1 cellular context compared by ENCODE assay signal in the genomic region with DNA sequence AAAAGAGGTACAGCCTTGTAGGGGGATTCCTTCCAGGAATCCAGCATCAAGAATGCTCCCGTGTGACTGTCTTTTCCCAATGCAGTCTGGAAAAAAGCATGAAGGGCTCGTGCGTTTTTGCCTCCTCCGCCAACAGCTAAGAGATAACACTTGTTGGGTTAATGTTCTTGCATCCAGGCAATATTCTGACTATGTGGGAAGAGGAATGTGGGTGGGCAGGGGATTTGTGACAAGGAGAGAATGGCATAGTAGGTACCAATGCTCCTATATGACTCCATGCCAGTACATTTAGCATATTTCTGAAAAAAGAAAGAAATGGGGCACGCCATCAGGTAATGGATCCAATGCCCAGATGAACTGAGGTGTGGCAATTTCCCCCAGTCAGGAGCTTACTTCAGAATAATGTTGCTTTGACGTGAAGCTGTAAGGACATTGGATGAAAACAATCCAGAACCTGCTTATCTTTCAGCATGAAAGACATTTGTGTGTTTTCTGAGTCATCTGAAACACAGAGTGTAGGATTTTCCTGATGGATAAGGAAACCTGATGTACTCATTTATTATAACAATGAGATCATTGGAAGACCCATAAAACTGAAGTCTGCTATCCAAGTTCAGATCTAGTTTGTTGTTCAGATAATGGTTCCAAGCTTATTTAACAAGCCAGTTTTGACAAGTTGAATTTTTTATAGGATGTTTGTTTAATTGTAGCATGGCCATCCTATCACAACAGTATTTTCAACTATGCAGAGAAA.
A peak's percentile ranks its signal among the peaks of the same experiment; 100 is the strongest.
TF ChIP-seq lines count a peak whose summit lies in the region.

No MANE protein-coding gene starts in this region.

TF ChIP-seq in HEK293, 187 proteins besides CTCF, POLR2A, EP300 and RAD21 (continued from another document and continues in another):
- TF ChIP-seq, protein P1, sequence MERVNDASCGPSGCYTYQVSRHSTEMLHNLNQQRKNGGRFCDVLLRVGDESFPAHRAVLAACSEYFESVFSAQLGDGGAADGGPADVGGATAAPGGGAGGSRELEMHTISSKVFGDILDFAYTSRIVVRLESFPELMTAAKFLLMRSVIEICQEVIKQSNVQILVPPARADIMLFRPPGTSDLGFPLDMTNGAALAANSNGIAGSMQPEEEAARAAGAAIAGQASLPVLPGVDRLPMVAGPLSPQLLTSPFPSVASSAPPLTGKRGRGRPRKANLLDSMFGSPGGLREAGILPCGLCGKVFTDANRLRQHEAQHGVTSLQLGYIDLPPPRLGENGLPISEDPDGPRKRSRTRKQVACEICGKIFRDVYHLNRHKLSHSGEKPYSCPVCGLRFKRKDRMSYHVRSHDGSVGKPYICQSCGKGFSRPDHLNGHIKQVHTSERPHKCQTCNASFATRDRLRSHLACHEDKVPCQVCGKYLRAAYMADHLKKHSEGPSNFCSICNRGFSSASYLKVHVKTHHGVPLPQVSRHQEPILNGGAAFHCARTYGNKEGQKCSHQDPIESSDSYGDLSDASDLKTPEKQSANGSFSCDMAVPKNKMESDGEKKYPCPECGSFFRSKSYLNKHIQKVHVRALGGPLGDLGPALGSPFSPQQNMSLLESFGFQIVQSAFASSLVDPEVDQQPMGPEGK (tag by site-specific recombination; IDR thresholded peaks at IDR 0.05), result 0 out of 2 replicates have a peak, but pooled peaks have one; percentile 16
- peak; percentile 84 for TF ChIP-seq ZNF10 (tag by site-specific recombination; IDR thresholded peaks at IDR 0.05)
- TF ChIP-seq ZBTB1 (tag by site-specific recombination; IDR thresholded peaks at IDR 0.05), result peak; percentile 65; the same call in 1 of the 2 replicates
- TF ChIP-seq ZNF768 (tag by site-specific recombination; IDR thresholded peaks at IDR 0.05), result no peak
- TF ChIP-seq WT1 (tag by site-specific recombination; IDR thresholded peaks at IDR 0.05), result peak; percentile 57
- peak; percentile 96 for TF ChIP-seq ZNF24 (tag by site-specific recombination; IDR thresholded peaks at IDR 0.05)
- peak; percentile 88 for TF ChIP-seq ZFHX2 (tag by site-specific recombination; conservative IDR thresholded peaks at IDR 0.05)
- TF ChIP-seq ZNF843 (tag by site-specific recombination; IDR thresholded peaks at IDR 0.05), result peak; percentile 98
- TF ChIP-seq HIC1 (tag by site-specific recombination; IDR thresholded peaks at IDR 0.05), result peak; percentile 94
- TF ChIP-seq EGR2 (tag by site-specific recombination; IDR thresholded peaks at IDR 0.05; ENCODE audit: low read depth), result peak; percentile 73
- TF ChIP-seq ZNF112 (tag by site-specific recombination; IDR thresholded peaks at IDR 0.05), result no peak
- peak; percentile 98 for TF ChIP-seq INSM2 (tag by site-specific recombination; IDR thresholded peaks at IDR 0.05)
- peak; percentile 70 for TF ChIP-seq HOXD13 (CRISPR knock-in tag; IDR thresholded peaks at IDR 0.05; ENCODE audit: borderline replicate concordance)
- peak; percentile 52; the same call in 1 of the 2 replicates for TF ChIP-seq ZNF394 (tag by site-specific recombination; IDR thresholded peaks at IDR 0.05; ENCODE audit: borderline replicate concordance)
- TF ChIP-seq, protein P2, sequence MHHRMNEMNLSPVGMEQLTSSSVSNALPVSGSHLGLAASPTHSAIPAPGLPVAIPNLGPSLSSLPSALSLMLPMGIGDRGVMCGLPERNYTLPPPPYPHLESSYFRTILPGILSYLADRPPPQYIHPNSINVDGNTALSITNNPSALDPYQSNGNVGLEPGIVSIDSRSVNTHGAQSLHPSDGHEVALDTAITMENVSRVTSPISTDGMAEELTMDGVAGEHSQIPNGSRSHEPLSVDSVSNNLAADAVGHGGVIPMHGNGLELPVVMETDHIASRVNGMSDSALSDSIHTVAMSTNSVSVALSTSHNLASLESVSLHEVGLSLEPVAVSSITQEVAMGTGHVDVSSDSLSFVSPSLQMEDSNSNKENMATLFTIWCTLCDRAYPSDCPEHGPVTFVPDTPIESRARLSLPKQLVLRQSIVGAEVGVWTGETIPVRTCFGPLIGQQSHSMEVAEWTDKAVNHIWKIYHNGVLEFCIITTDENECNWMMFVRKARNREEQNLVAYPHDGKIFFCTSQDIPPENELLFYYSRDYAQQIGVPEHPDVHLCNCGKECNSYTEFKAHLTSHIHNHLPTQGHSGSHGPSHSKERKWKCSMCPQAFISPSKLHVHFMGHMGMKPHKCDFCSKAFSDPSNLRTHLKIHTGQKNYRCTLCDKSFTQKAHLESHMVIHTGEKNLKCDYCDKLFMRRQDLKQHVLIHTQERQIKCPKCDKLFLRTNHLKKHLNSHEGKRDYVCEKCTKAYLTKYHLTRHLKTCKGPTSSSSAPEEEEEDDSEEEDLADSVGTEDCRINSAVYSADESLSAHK (tag by site-specific recombination; IDR thresholded peaks at IDR 0.05), result no peak
- TF ChIP-seq, protein P3, sequence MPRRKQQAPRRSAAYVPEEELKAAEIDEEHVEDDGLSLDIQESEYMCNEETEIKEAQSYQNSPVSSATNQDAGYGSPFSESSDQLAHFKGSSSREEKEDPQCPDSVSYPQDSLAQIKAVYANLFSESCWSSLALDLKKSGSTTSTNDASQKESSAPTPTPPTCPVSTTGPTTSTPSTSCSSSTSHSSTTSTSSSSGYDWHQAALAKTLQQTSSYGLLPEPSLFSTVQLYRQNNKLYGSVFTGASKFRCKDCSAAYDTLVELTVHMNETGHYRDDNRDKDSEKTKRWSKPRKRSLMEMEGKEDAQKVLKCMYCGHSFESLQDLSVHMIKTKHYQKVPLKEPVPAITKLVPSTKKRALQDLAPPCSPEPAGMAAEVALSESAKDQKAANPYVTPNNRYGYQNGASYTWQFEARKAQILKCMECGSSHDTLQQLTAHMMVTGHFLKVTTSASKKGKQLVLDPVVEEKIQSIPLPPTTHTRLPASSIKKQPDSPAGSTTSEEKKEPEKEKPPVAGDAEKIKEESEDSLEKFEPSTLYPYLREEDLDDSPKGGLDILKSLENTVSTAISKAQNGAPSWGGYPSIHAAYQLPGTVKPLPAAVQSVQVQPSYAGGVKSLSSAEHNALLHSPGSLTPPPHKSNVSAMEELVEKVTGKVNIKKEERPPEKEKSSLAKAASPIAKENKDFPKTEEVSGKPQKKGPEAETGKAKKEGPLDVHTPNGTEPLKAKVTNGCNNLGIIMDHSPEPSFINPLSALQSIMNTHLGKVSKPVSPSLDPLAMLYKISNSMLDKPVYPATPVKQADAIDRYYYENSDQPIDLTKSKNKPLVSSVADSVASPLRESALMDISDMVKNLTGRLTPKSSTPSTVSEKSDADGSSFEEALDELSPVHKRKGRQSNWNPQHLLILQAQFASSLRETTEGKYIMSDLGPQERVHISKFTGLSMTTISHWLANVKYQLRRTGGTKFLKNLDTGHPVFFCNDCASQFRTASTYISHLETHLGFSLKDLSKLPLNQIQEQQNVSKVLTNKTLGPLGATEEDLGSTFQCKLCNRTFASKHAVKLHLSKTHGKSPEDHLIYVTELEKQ (tag by site-specific recombination; IDR thresholded peaks at IDR 0.05; ENCODE audit: borderline replicate concordance), result peak; percentile 92; the same call in 1 of the 2 replicates
- TF ChIP-seq ZBTB21 (tag by site-specific recombination; IDR thresholded peaks at IDR 0.05), result peak; percentile 31; the same call in 1 of the 2 replicates
- TF ChIP-seq ZNF416 (tag by site-specific recombination; IDR thresholded peaks at IDR 0.05), result no peak
- TF ChIP-seq GFI1B (tag by site-specific recombination; IDR thresholded peaks at IDR 0.05), result peak; percentile 92
- peak; percentile 89 for TF ChIP-seq ZBTB17 (tag by site-specific recombination; IDR thresholded peaks at IDR 0.05)
- TF ChIP-seq ZBTB26 (tag by site-specific recombination; optimal IDR thresholded peaks at IDR 0.05), result no peak
- TF ChIP-seq ZNF2 (tag by site-specific recombination; IDR thresholded peaks at IDR 0.05), result peak; percentile 83
- TF ChIP-seq ZNF548 (tag by site-specific recombination; IDR thresholded peaks at IDR 0.05), result no peak
- TF ChIP-seq KLF8 (tag by site-specific recombination; IDR thresholded peaks at IDR 0.05), result peak; percentile 93
- TF ChIP-seq ZNF221 (tag by site-specific recombination; IDR thresholded peaks at IDR 0.05; ENCODE audit: borderline replicate concordance), result no peak
- TF ChIP-seq TCF7L2 (IDR thresholded peaks at IDR 0.05; ENCODE audit: borderline replicate concordance, low read depth, low read length), result peak; percentile 44; the same call in 1 of the 2 replicates
- TF ChIP-seq, protein P4, sequence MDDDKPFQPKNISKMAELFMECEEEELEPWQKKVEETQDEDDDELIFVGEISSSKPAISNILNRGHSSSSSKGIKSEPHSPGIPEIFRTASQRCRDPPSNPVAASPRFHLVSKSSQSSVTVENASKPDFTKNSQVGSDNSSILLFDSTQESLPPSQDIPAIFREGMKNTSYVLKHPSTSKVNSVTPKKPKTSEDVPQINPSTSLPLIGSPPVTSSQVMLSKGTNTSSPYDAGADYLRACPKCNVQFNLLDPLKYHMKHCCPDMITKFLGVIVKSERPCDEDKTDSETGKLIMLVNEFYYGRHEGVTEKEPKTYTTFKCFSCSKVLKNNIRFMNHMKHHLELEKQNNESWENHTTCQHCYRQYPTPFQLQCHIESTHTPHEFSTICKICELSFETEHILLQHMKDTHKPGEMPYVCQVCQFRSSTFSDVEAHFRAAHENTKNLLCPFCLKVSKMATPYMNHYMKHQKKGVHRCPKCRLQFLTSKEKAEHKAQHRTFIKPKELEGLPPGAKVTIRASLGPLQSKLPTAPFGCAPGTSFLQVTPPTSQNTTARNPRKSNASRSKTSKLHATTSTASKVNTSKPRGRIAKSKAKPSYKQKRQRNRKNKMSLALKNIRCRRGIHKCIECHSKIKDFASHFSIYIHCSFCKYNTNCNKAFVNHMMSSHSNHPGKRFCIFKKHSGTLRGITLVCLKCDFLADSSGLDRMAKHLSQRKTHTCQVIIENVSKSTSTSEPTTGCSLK (tag by site-specific recombination; IDR thresholded peaks at IDR 0.05), result no peak
- TF ChIP-seq ZNF514 (tag by site-specific recombination; IDR thresholded peaks at IDR 0.05), result no peak
- TF ChIP-seq, protein P5, sequence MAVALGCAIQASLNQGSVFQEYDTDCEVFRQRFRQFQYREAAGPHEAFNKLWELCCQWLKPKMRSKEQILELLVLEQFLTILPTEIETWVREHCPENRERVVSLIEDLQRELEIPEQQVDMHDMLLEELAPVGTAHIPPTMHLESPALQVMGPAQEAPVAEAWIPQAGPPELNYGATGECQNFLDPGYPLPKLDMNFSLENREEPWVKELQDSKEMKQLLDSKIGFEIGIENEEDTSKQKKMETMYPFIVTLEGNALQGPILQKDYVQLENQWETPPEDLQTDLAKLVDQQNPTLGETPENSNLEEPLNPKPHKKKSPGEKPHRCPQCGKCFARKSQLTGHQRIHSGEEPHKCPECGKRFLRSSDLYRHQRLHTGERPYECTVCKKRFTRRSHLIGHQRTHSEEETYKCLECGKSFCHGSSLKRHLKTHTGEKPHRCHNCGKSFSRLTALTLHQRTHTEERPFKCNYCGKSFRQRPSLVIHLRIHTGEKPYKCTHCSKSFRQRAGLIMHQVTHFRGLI (tag by site-specific recombination; IDR thresholded peaks at IDR 0.05), result peak; percentile 15; the same call in 1 of the 2 replicates
- TF ChIP-seq ZBTB49 (tag by site-specific recombination; IDR thresholded peaks at IDR 0.05; ENCODE audit: low read depth), result no peak
- peak; percentile 95 for TF ChIP-seq KLF10 (tag by site-specific recombination; IDR thresholded peaks at IDR 0.05)
- no peak for TF ChIP-seq ZNF37A (tag by site-specific recombination; IDR thresholded peaks at IDR 0.05)
- TF ChIP-seq HOXC10 (CRISPR knock-in tag; IDR thresholded peaks at IDR 0.05), result no peak
